ENCODE assay signal across 1 cellular context in the genomic region with DNA sequence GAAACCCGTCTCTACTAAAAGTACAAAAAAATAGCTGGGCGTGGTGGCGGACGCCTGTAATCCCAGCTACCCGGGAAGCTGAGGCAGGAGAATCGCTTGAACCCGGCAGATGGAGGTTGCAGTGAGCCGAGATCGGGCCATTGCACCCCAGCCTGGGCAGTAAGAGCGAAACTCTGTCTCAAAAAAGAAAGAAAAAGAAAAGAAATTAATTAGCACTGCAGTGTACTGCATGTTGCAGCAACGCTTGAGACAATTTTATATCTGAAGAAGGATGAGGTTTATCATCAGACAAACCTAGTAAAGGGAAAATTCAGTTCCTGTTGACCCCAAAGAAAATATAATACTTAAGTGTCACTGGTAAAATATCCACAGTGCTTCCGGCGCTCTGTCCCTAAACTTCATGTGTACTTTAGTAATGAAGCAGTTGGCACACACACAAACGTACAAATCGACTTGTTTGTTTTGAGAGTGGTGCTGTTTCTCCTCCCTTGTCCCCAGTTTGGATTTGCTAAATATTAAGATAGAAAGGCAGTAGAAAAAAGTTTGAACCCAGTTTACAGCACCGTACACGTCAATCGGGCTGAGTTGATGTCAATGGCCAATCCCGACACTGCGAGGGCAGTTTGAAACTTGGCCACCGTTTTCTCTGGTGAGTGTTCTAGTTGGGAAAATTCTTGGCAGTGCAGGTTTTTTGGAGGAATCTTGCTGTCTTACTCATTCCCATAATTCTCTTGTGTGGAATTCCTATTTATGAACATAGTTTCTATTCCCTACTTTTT.
TF ChIP-seq lines count a peak whose summit lies in the region.

No MANE protein-coding gene starts in this region.

TF ChIP-seq in WTC11, 78 proteins besides CTCF, POLR2A, EP300 and RAD21 (continued from another document):
- TF ChIP-seq, protein P1, sequence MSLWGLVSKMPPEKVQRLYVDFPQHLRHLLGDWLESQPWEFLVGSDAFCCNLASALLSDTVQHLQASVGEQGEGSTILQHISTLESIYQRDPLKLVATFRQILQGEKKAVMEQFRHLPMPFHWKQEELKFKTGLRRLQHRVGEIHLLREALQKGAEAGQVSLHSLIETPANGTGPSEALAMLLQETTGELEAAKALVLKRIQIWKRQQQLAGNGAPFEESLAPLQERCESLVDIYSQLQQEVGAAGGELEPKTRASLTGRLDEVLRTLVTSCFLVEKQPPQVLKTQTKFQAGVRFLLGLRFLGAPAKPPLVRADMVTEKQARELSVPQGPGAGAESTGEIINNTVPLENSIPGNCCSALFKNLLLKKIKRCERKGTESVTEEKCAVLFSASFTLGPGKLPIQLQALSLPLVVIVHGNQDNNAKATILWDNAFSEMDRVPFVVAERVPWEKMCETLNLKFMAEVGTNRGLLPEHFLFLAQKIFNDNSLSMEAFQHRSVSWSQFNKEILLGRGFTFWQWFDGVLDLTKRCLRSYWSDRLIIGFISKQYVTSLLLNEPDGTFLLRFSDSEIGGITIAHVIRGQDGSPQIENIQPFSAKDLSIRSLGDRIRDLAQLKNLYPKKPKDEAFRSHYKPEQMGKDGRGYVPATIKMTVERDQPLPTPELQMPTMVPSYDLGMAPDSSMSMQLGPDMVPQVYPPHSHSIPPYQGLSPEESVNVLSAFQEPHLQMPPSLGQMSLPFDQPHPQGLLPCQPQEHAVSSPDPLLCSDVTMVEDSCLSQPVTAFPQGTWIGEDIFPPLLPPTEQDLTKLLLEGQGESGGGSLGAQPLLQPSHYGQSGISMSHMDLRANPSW (CRISPR knock-in tag; conservative IDR thresholded peaks at IDR 0.05; ENCODE audit: low read depth): no peak
- 0 out of 2 replicates have a peak, but pooled peaks have one; percentile 1 for TF ChIP-seq ZNF671 (CRISPR knock-in tag; IDR thresholded peaks at IDR 0.05)
- TF ChIP-seq, protein P2, sequence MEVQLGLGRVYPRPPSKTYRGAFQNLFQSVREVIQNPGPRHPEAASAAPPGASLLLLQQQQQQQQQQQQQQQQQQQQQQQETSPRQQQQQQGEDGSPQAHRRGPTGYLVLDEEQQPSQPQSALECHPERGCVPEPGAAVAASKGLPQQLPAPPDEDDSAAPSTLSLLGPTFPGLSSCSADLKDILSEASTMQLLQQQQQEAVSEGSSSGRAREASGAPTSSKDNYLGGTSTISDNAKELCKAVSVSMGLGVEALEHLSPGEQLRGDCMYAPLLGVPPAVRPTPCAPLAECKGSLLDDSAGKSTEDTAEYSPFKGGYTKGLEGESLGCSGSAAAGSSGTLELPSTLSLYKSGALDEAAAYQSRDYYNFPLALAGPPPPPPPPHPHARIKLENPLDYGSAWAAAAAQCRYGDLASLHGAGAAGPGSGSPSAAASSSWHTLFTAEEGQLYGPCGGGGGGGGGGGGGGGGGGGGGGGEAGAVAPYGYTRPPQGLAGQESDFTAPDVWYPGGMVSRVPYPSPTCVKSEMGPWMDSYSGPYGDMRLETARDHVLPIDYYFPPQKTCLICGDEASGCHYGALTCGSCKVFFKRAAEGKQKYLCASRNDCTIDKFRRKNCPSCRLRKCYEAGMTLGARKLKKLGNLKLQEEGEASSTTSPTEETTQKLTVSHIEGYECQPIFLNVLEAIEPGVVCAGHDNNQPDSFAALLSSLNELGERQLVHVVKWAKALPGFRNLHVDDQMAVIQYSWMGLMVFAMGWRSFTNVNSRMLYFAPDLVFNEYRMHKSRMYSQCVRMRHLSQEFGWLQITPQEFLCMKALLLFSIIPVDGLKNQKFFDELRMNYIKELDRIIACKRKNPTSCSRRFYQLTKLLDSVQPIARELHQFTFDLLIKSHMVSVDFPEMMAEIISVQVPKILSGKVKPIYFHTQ (CRISPR knock-in tag; IDR thresholded peaks at IDR 0.05): peak; percentile 36; the same call in 1 of the 2 replicates
- TF ChIP-seq, protein P3, sequence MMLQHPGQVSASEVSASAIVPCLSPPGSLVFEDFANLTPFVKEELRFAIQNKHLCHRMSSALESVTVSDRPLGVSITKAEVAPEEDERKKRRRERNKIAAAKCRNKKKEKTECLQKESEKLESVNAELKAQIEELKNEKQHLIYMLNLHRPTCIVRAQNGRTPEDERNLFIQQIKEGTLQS (CRISPR knock-in tag; conservative IDR thresholded peaks at IDR 0.05): no peak
- TF ChIP-seq NFATC4 (CRISPR knock-in tag; IDR thresholded peaks at IDR 0.05): peak; percentile 27; the same call in 1 of the 2 replicates
- TF ChIP-seq, protein P4, sequence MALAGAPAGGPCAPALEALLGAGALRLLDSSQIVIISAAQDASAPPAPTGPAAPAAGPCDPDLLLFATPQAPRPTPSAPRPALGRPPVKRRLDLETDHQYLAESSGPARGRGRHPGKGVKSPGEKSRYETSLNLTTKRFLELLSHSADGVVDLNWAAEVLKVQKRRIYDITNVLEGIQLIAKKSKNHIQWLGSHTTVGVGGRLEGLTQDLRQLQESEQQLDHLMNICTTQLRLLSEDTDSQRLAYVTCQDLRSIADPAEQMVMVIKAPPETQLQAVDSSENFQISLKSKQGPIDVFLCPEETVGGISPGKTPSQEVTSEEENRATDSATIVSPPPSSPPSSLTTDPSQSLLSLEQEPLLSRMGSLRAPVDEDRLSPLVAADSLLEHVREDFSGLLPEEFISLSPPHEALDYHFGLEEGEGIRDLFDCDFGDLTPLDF (CRISPR knock-in tag; IDR thresholded peaks at IDR 0.05): no peak
- TF ChIP-seq, protein P5, sequence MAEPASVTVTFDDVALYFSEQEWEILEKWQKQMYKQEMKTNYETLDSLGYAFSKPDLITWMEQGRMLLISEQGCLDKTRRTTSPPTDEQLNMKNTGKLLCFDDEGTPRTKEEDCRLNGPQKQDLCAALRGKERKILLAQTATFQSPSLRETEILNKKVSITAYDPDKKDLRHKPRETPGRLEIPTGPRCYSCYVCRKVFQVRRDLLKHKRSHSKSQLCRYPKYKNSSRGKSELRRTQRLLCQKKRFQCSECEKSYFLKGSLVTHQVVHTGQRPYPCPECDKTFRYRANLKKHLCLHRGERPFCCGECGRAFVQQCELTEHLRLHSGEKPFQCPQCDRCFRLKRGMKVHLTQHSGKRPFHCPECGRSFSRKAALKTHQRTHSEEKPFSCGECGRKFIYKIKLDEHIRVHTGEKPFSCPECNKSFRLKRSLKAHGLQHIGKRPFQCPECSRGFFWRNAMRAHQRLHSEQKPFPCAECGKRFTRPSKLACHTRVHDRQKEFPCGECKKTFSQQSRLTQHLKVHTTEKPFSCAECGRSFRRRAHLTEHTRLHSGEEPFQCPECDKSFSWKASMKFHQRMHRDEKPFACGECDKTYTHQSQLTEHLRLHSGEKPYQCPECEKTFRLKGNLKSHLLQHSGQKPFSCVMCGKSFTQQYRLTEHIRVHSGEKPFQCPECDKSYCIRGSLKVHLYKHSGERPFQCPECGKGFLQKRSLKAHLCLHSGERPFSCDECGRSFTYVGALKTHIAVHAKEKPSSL (CRISPR knock-in tag; conservative IDR thresholded peaks at IDR 0.05): 0 out of 2 replicates have a peak, but pooled peaks have one; percentile 31
